In genomic region chr3:182092662-182093262, GRCh38 we compare ENCODE assay signal across 10 cellular contexts.
A peak's percentile ranks its signal among the peaks of the same experiment; 100 is the strongest.
DNase-seq lines count a peak whose midpoint lies in the region; ATAC-seq and TF ChIP-seq lines count a peak whose summit lies in the region.
"Had no signal": no experiment of that assay in that cellular context is flagged by ENCODE, and none has a peak within 500 bp of the region (broad histone marks: within the 10 kb centered on the region; RNA-seq: fewer than 3 reads in every experiment).

No MANE protein-coding gene starts in this region.

- intact Hi-C loops in vagina (cut with DNase I): no loop called here
- intact Hi-C loops in psoas muscle (cut with DNase I): no loop called here

- H3K4me3 ChIP-seq in vagina: no peak overlapping the region
- no peak overlapping the region for H3K4me3 ChIP-seq in psoas muscle
- H3K4me3 ChIP-seq: colonic mucosa had no signal

- H3K36me3 ChIP-seq in vagina: no peaks in the 10 kb centered on the region
- no peaks in the 10 kb centered on the region for H3K36me3 ChIP-seq in psoas muscle (ENCODE audit: insufficient read depth in 1 of 2, low read depth in 1 of 2)
- H3K36me3 ChIP-seq: colonic mucosa had no signal

- ATAC-seq in GM18909 (IDR thresholded peaks at IDR 0.05; ENCODE audit: poor library complexity, unreplicated experiment) (peak; percentile 68), HG03469 (IDR thresholded peaks at IDR 0.05; ENCODE audit: unreplicated experiment) (peak; percentile 80), psoas muscle (no peak), HG02798 (IDR thresholded peaks at IDR 0.05; ENCODE audit: poor library complexity, unreplicated experiment) (no peak)

- no peak for TF ChIP-seq POLR2A in vagina (IDR thresholded peaks at IDR 0.05)

- TF ChIP-seq CTCF in vagina (IDR thresholded peaks at IDR 0.05) (no peak), psoas muscle (IDR thresholded peaks at IDR 0.05) (no peak)

- DNase-seq in SHP77 treated with DMSO at 0.1 percent for 48 hours (lab: John Stamatoyannopoulos, UW): peak; percentile 92
- DNase-seq in occipital lobe (lab: John Stamatoyannopoulos, UW): peak; percentile 63
- no peak for DNase-seq in vagina (ENCODE audit: extremely low spot score in 2 of 2)
- DNase-seq in psoas muscle: no peak
- DNase-seq: activated B cell treated with CpG ODN at 0.5 μM for 24 hours, colonic mucosa, KG1 had no signal

- 12 to 16% (median 14%) methylated on average over 6 of the region's 6 CpGs for WGBS in psoas muscle, 3 donors

- no peak overlapping the region for H3K27ac ChIP-seq in vagina
- H3K27ac ChIP-seq in psoas muscle: no peak overlapping the region
- H3K27ac ChIP-seq: colonic mucosa had no signal

- H3K9me3 ChIP-seq in vagina (no peaks in the 10 kb centered on the region), psoas muscle (no peaks in the 10 kb centered on the region)
- H3K9me3 ChIP-seq: colonic mucosa had no signal

- H3K4me1 ChIP-seq in vagina: no peaks in the 10 kb centered on the region
- H3K4me1 ChIP-seq in psoas muscle: no peaks in the 10 kb centered on the region
- H3K4me1 ChIP-seq: colonic mucosa had no signal

- no peaks in the 10 kb centered on the region for H3K27me3 ChIP-seq in vagina
- no peaks in the 10 kb centered on the region for H3K27me3 ChIP-seq in psoas muscle (ENCODE audit: insufficient read depth in 3 of 3, low read length in 2 of 3)
- H3K27me3 ChIP-seq: colonic mucosa had no signal

Comparison
In these comparisons a context has a peak if more than half of its experiments do, and no peak if none do; other contexts are left out.
1. ATAC-seq: peak in GM18909 (single experiment) and HG03469 (single experiment); none in psoas muscle (0 of 4) and HG02798 (single experiment).
2. DNase-seq: peak in SHP77 treated with DMSO at 0.1 percent for 48 hours (single experiment) and occipital lobe (single experiment); none in vagina (0 of 2) and psoas muscle (0 of 2).